In genomic region chr1:94931254-94931841, GRCh38 we compare ENCODE assay signal across 26 cellular contexts. TPM values are rescaled to one million over a fixed set of nuclear protein-coding genes. Genes with fewer than 3 reads are reported as not detected.
DNase-seq lines count a peak whose midpoint lies in the region; ATAC-seq, FAIRE-seq and TF ChIP-seq lines count a peak whose summit lies in the region.
"Had no signal": no experiment of that assay in that cellular context is flagged by ENCODE, and none has a peak within 500 bp of the region (broad histone marks: within the 10 kb centered on the region; RNA-seq: fewer than 3 reads in every experiment).

No MANE protein-coding gene starts in this region.

- peaks cover 17% of the 10 kb centered on the region for H3F3A ChIP-seq in smooth muscle cell (ENCODE audit: low read depth)

- no peaks in the 10 kb centered on the region for H3K9me2 ChIP-seq in hepatocyte (replicated peaks; ENCODE audit: insufficient read depth)

- TF ChIP-seq POLR2A in K562 (conservative IDR thresholded peaks at IDR 0.05), result no peak

- ATAC-seq in K562, result no peak
- ATAC-seq: GM12878 had no signal

- no peaks in the 10 kb centered on the region for H3K79me2 ChIP-seq in K562 (ENCODE audit: control insufficient read depth, insufficient read depth, low read length)
- H3K79me2 ChIP-seq in hepatocyte, result peaks cover 41% of the 10 kb centered on the region
- H3K79me2 ChIP-seq in smooth muscle cell (ENCODE audit: low read depth), result peaks cover 36% of the 10 kb centered on the region

- no peak for FAIRE-seq in K562 (lab: Jason Lieb, UNC)
- FAIRE-seq: A204.1, GM12878, GM12892, GM18507 had no signal

- H3K27me3 ChIP-seq in K562 (ENCODE audit: control insufficient read depth in 2 of 2, insufficient read depth in 2 of 2, low read length in 2 of 2) (peaks cover 3 to 14% of the 10 kb centered on the region in 2 experiments; a peak in 3 of 5 replicates), hepatocyte (no peaks in the 10 kb centered on the region), smooth muscle cell (ENCODE audit: low read depth) (no peaks in the 10 kb centered on the region)
- H3K27me3 ChIP-seq: BE2C had no signal

- H3K9ac ChIP-seq in K562 (ENCODE audit: insufficient read depth in 1 of 2, low read depth in 2 of 2, low read length in 2 of 2), result no peak overlapping the region
- H3K9ac ChIP-seq in smooth muscle cell (ENCODE audit: low read depth), result no peak overlapping the region
- H3K9ac ChIP-seq: BLaER1 had no signal

- no peaks in the 10 kb centered on the region for H3K9me1 ChIP-seq in K562 (ENCODE audit: control insufficient read depth, insufficient read depth, low read length)

- in situ Hi-C loops in K562 (cut with MboI), result no loop called here

- H3K4me3 ChIP-seq in K562 (no peak overlapping the region), hepatocyte (no peak overlapping the region), smooth muscle cell (no peak overlapping the region)
- H3K4me3 ChIP-seq: BLaER1, GM12878 had no signal

- H2AFZ ChIP-seq in K562 (ENCODE audit: low read depth, low read length) (peak overlapping the region; percentile 54; the same call in 1 of the 2 replicates), hepatocyte (no peak overlapping the region), smooth muscle cell (ENCODE audit: low read depth) (no peak overlapping the region)

- H4K20me1 ChIP-seq in K562 (replicated peaks; ENCODE audit: control insufficient read depth, insufficient read depth, low read length), result no peaks in the 10 kb centered on the region
- H4K20me1 ChIP-seq in hepatocyte (ENCODE audit: insufficient read depth, poor library complexity, severe bottlenecking), result no peaks in the 10 kb centered on the region
- H4K20me1 ChIP-seq in smooth muscle cell (ENCODE audit: low read depth), result no peaks in the 10 kb centered on the region
- H4K20me1 ChIP-seq: BLaER1 had no signal

- 21% methylated on average over 7 of the region's 7 CpGs for WGBS in K562 (ENCODE audit: insufficient coverage, low coverage, missing lambda C conversion rate)
- WGBS in hepatocyte (ENCODE audit: low lambda C conversion rate, missing lambda C conversion rate), result 95% methylated on average over 7 of the region's 7 CpGs
- 91% methylated on average over 7 of the region's 7 CpGs for WGBS in smooth muscle cell (ENCODE audit: low lambda C conversion rate)

- CTCF ChIA-PET in K562 (lab: Yijun Ruan, JAX; ENCODE audit: low intra/inter-chr PET ratio), result no interaction called here

- TF ChIP-seq EP300 in K562 (IDR thresholded peaks at IDR 0.05; ENCODE audit: low read length), result no peak

- H3K36me3 ChIP-seq in K562 (ENCODE audit: control insufficient read depth, insufficient read depth, low read length) (no peaks in the 10 kb centered on the region), hepatocyte (replicated peaks; ENCODE audit: insufficient read depth, low read depth) (no peaks in the 10 kb centered on the region), smooth muscle cell (ENCODE audit: low read depth) (no peaks in the 10 kb centered on the region)
- H3K36me3 ChIP-seq: BE2C, BLaER1 had no signal

- DNase-seq in K562 (ENCODE audit: extremely low read depth in 1 of 4, low spot score in 3 of 4), result no peak
- DNase-seq in hepatocyte (ENCODE audit: low spot score), result no peak
- no peak for DNase-seq in smooth muscle cell (lab: John Stamatoyannopoulos, UW; ENCODE audit: unreplicated experiment)
- no peak for DNase-seq in KG1 (lab: John Stamatoyannopoulos, UW)
- DNase-seq in cardiac septum (ENCODE audit: low spot score), result no peak
- no peak for DNase-seq in inferior parietal cortex (ENCODE audit: extremely low spot score)
- DNase-seq: 8988T; ACHN; BE2C; C1 segment of cervical spinal cord; CD4-positive, alpha-beta memory T cell; CD4-positive, CD25-positive, alpha-beta regulatory T cell; CD8-positive, alpha-beta memory T cell; COR-L47; DMS 273 treated with DMSO at 0.1 percent for 48 hours; DMS153; DMS53; DMS79; DND-41; EL; GDM1 had no signal

- TF ChIP-seq CTCF in K562 (IDR thresholded peaks at IDR 0.05 in 2 of 3, conservative IDR thresholded peaks at IDR 0.05 in 1 of 3; ENCODE audit: insufficient read depth in 2 of 3, low read depth in 1 of 3, low read length in 3 of 3) (no peak), hepatocyte (IDR thresholded peaks at IDR 0.05; ENCODE audit: poor library complexity) (no peak), smooth muscle cell (IDR thresholded peaks at IDR 0.05; ENCODE audit: borderline replicate concordance, insufficient read depth, poor library complexity, severe bottlenecking) (no peak)

- no TSS peak for BruUV-seq in K562 (replicated peaks; lab: Mats Ljungman, UMichigan)

- H3K4me1 ChIP-seq in K562 (replicated peaks in 1 of 2; ENCODE audit: control insufficient read depth in 2 of 2, insufficient read depth in 2 of 2, low read length in 2 of 2) (peaks cover 0 to 12% of the 10 kb centered on the region in 2 experiments; a peak in 1 of 5 replicates), hepatocyte (ENCODE audit: insufficient read depth) (peaks cover 12% of the 10 kb centered on the region), smooth muscle cell (ENCODE audit: low read depth) (peaks cover 37% of the 10 kb centered on the region)
- H3K4me1 ChIP-seq: BE2C had no signal

- no peak for TF ChIP-seq RAD21 in K562 (CRISPR knock-in tag; conservative IDR thresholded peaks at IDR 0.05 in 1 of 2, IDR thresholded peaks at IDR 0.05 in 1 of 2)

- intact Hi-C loops in K562 (cut with micrococcal nuclease), result no loop called here
- intact Hi-C loops in cardiac septum (cut with DNase I), result no loop called here

- H3K4me2 ChIP-seq in K562 (ENCODE audit: insufficient read depth, low read length) (no peak overlapping the region), hepatocyte (peak overlapping the region; percentile 87), smooth muscle cell (peak overlapping the region; percentile 88)
- H3K4me2 ChIP-seq: BLaER1 had no signal

- POLR2A ChIA-PET in K562 (lab: Yijun Ruan, JAX), result no interaction called here

- H3K9me3 ChIP-seq in K562 (replicated peaks; ENCODE audit: control insufficient read depth, insufficient read depth, low read depth, low read length), result no peaks in the 10 kb centered on the region
- no peaks in the 10 kb centered on the region for H3K9me3 ChIP-seq in hepatocyte (ENCODE audit: low read depth)
- no peaks in the 10 kb centered on the region for H3K9me3 ChIP-seq in smooth muscle cell (replicated peaks; ENCODE audit: low read depth)
- H3K9me3 ChIP-seq: BE2C, BLaER1 had no signal

- H3K27ac ChIP-seq in K562 (ENCODE audit: extremely low read depth, low read depth, low read length), result no peak overlapping the region
- no peak overlapping the region for H3K27ac ChIP-seq in hepatocyte
- H3K27ac ChIP-seq in smooth muscle cell (ENCODE audit: low read depth), result no peak overlapping the region
- H3K27ac ChIP-seq: BLaER1 had no signal

TF ChIP-seq in K562, 482 proteins besides CTCF, POLR2A, EP300 and RAD21 (continues in another document):
- TF ChIP-seq ZNF740 (CRISPR knock-in tag; IDR thresholded peaks at IDR 0.05) (no peak), ZNF740 (tag; IDR thresholded peaks at IDR 0.05) (peak in 1 of 2 experiments; percentile 88; a peak in 2 of 4 replicates), NR2F6 (CRISPR knock-in tag; IDR thresholded peaks at IDR 0.05) (no peak), ZNF584 (CRISPR knock-in tag; IDR thresholded peaks at IDR 0.05; ENCODE audit: low read depth) (peak; percentile 63; the same call in 1 of the 2 replicates), TEAD2 (tag; IDR thresholded peaks at IDR 0.05) (0 out of 2 replicates have a peak, but pooled peaks have one; percentile 9), DMBX1 (CRISPR knock-in tag; IDR thresholded peaks at IDR 0.05; ENCODE audit: borderline replicate concordance) (peak; percentile 69; the same call in 1 of the 2 replicates), GTF2A2 (tag; IDR thresholded peaks at IDR 0.05) (peak; percentile 85), ESRRA (IDR thresholded peaks at IDR 0.05; ENCODE audit: borderline replicate concordance, low read depth) (peak; percentile 50; the same call in 1 of the 2 replicates), ZNF212 (CRISPR knock-in tag; IDR thresholded peaks at IDR 0.05) (no peak), SMAD4 (CRISPR knock-in tag; conservative IDR thresholded peaks at IDR 0.05) (peak; percentile 37), ZC3H11A (IDR thresholded peaks at IDR 0.05; ENCODE audit: low read depth, low read length) (no peak)

RNA-seq across cellular contexts. Expression of gene CNN3, which starts 4.4 kb away (rescaled TPM):
- not detected in 2 replicates for total RNA-seq in K562 (2011; cell fraction: chromatin; rRNA removed; ENCODE audit: low replicate concordance)
- not detected in 2 replicates for total RNA-seq in K562 (2011; cell fraction: nucleolus; rRNA removed)
- total RNA-seq in K562 (2011; cell fraction: nucleoplasm; rRNA removed), result not detected in 2 replicates
- total RNA-seq in K562 (2014; rRNA removed) (0.32 TPM in 1 of 2 replicates, not detected in the other), K562 (2014; rRNA removed; fragmentation: Illumina TruSeq; extraction: Trizol) (0.18 TPM in 1 of 2 replicates, not detected in the other), K562 (2015; rRNA removed; fragmentation: Illumina TruSeq; extraction: Trizol) (not detected in 2 replicates), K562 (2021) (0.56 and 0.62 TPM in 2 replicates), hepatocyte (255 and 256 TPM in 2 replicates), smooth muscle cell (467 and 525 TPM in 2 replicates), cardiac septum (106 TPM)
- polyA plus RNA-seq in K562 (2011; rRNA removed) (0.08 TPM in 1 of 2 replicates, not detected in the other), K562 (2014; fragmentation: Illumina TruSeq; extraction: Trizol) (not detected in 2 replicates), K562 (2014; fragmentation: Nextera tagmentation; extraction: Ambion mirVana) (under 1 TPM in 1 of 2 experiments, not detected in 1; 0.06 TPM), K562 (2014; rRNA removed) (0.12 TPM in 1 of 2 replicates, not detected in the other), hepatocyte (416 and 420 TPM in 2 replicates), smooth muscle cell (545 and 633 TPM in 2 replicates)
- 0.10 TPM in 1 of 2 replicates, not detected in the other for polyA plus RNA-seq in K562 (2011; cell fraction: cytosol; rRNA removed)
- polyA plus RNA-seq in K562 (2011; cell fraction: nucleus; rRNA removed), result not detected in 2 replicates
- polyA plus RNA-seq in K562 (2012), result 0.47 TPM in 1 of 2 replicates, not detected in the other
- polyA minus RNA-seq in K562 (2011; rRNA and poly(A)+ RNA removed), result 0.12 TPM in 1 of 2 replicates, not detected in the other
- not detected in 2 replicates for polyA minus RNA-seq in K562 (2011; cell fraction: cytosol; rRNA and poly(A)+ RNA removed)
- not detected in 2 replicates for polyA minus RNA-seq in K562 (2011; cell fraction: nucleus; rRNA and poly(A)+ RNA removed)

Comparison
In these comparisons a context has a peak if more than half of its experiments do, and no peak if none do; other contexts are left out.
1. RNA of gene CNN3, which starts 4.4 kb away (total RNA-seq): 467 to 525 TPM in smooth muscle cell, 255 to 256 TPM in hepatocyte and 106 TPM in cardiac septum (single experiment); 0.18 to 0.62 TPM in K562; every median in the first group is over 10 times any median in the second.